In genomic region chr6:88565836-88566235, GRCh38 we compare ENCODE assay signal across 2 cellular contexts.
TF ChIP-seq lines count a peak whose summit lies in the region.

No MANE protein-coding gene starts in this region.

TF ChIP-seq in HCT116, 20 proteins besides CTCF, POLR2A, EP300 and RAD21:
- TF ChIP-seq, protein P1, sequence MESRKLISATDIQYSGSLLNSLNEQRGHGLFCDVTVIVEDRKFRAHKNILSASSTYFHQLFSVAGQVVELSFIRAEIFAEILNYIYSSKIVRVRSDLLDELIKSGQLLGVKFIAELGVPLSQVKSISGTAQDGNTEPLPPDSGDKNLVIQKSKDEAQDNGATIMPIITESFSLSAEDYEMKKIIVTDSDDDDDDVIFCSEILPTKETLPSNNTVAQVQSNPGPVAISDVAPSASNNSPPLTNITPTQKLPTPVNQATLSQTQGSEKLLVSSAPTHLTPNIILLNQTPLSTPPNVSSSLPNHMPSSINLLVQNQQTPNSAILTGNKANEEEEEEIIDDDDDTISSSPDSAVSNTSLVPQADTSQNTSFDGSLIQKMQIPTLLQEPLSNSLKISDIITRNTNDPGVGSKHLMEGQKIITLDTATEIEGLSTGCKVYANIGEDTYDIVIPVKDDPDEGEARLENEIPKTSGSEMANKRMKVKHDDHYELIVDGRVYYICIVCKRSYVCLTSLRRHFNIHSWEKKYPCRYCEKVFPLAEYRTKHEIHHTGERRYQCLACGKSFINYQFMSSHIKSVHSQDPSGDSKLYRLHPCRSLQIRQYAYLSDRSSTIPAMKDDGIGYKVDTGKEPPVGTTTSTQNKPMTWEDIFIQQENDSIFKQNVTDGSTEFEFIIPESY (IDR thresholded peaks at IDR 0.05; ENCODE audit: extremely low read depth, insufficient replicate concordance, low read length) = no peak
- TF ChIP-seq ELF1 (IDR thresholded peaks at IDR 0.05; ENCODE audit: borderline replicate concordance, low read depth) (no peak), CBX3 (IDR thresholded peaks at IDR 0.05; ENCODE audit: low read depth) (no peak), FOSL1 (IDR thresholded peaks at IDR 0.05; ENCODE audit: low read depth) (no peak), SP1 (IDR thresholded peaks at IDR 0.05; ENCODE audit: low read depth) (no peak), CEBPB (IDR thresholded peaks at IDR 0.05; ENCODE audit: low read depth) (no peak), SRF (IDR thresholded peaks at IDR 0.05; ENCODE audit: low read depth) (no peak), TCF7L2 (IDR thresholded peaks at IDR 0.05; ENCODE audit: borderline replicate concordance, extremely low read depth, insufficient read depth, insufficient read length) (no peak), REST (IDR thresholded peaks at IDR 0.05; ENCODE audit: low read depth) (no peak), ZFX (IDR thresholded peaks at IDR 0.05) (no peak), ZNF274 (IDR thresholded peaks at IDR 0.05; ENCODE audit: low read depth, low read length) (no peak), SIN3A (IDR thresholded peaks at IDR 0.05; ENCODE audit: low read depth) (no peak), POLR2AphosphoS5 (IDR thresholded peaks at IDR 0.05; ENCODE audit: low read depth, low read length) (no peak), EGR1 (IDR thresholded peaks at IDR 0.05; ENCODE audit: low read depth) (no peak)
- TF ChIP-seq, protein P2, sequence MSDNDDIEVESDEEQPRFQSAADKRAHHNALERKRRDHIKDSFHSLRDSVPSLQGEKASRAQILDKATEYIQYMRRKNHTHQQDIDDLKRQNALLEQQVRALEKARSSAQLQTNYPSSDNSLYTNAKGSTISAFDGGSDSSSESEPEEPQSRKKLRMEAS (IDR thresholded peaks at IDR 0.05) = no peak
- TF ChIP-seq, protein P3, sequence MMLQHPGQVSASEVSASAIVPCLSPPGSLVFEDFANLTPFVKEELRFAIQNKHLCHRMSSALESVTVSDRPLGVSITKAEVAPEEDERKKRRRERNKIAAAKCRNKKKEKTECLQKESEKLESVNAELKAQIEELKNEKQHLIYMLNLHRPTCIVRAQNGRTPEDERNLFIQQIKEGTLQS (IDR thresholded peaks at IDR 0.05) = no peak

TF ChIP-seq in H1, 55 proteins besides CTCF, POLR2A, EP300 and RAD21:
- TF ChIP-seq SRF (IDR thresholded peaks at IDR 0.05; ENCODE audit: low read depth, low read length) (no peak), SP2 (IDR thresholded peaks at IDR 0.05; ENCODE audit: low read length) (no peak), HDAC2 (IDR thresholded peaks at IDR 0.05; ENCODE audit: borderline replicate concordance in 1 of 2, low read depth in 2 of 2, low read length in 2 of 2) (no peak), TAF1 (IDR thresholded peaks at IDR 0.05; ENCODE audit: low read depth, low read length) (no peak), CTBP2 (IDR thresholded peaks at IDR 0.05; ENCODE audit: borderline replicate concordance, insufficient read depth, insufficient read length, low read length) (no peak), GTF2F1 (IDR thresholded peaks at IDR 0.05; ENCODE audit: borderline replicate concordance, low read depth, low read length) (no peak), CHD2 (IDR thresholded peaks at IDR 0.05; ENCODE audit: low read length) (no peak), CREB1 (IDR thresholded peaks at IDR 0.05) (no peak), BACH1 (IDR thresholded peaks at IDR 0.05; ENCODE audit: low read length) (no peak), RXRA (IDR thresholded peaks at IDR 0.05; ENCODE audit: insufficient read depth, low read depth, low read length) (no peak)
